Comparison of ENCODE assay signal across 14 cellular contexts in genomic region chr19:2070986-2071673, GRCh38. TPM values are rescaled to one million over a fixed set of nuclear protein-coding genes. Genes with fewer than 3 reads are reported as not detected.
DNase-seq lines count a peak whose midpoint lies in the region; ATAC-seq and TF ChIP-seq lines count a peak whose summit lies in the region.
"Had no signal": no experiment of that assay in that cellular context is flagged by ENCODE, and none has a peak within 500 bp of the region (broad histone marks: within the 10 kb centered on the region; RNA-seq: fewer than 3 reads in every experiment).

No MANE protein-coding gene starts in this region.

- H3K27me3 ChIP-seq in CD4-positive, alpha-beta T cell (ENCODE audit: control insufficient read depth, insufficient read depth, low read length), result no peaks in the 10 kb centered on the region
- no peaks in the 10 kb centered on the region for H3K27me3 ChIP-seq in HCT116 (ENCODE audit: insufficient read depth, low read length)
- H3K27me3 ChIP-seq: tibial nerve had no signal

- no peak overlapping the region for H3K4me3 ChIP-seq in HCT116 (replicated peaks in 1 of 2; ENCODE audit: low read depth in 1 of 2, low read length in 2 of 2)
- H3K4me3 ChIP-seq: psoas muscle, tibial nerve had no signal

- H3K4me1 Mint-ChIP-seq in CD4-positive, alpha-beta T cell (ENCODE audit: low read depth), result peaks cover 16% of the 10 kb centered on the region
- peaks cover 13% of the 10 kb centered on the region for H3K4me1 Mint-ChIP-seq in activated naive CD8-positive, alpha-beta T cell treated with anti-CD3 and anti-CD28 coated beads for 36 hours
- peaks cover 18 to 50% of the 10 kb centered on the region in 2 donors for H3K4me1 Mint-ChIP-seq in natural killer cell

- H3K9me2 ChIP-seq in HCT116 (ENCODE audit: insufficient read depth), result no peaks in the 10 kb centered on the region
- H3K9me2 ChIP-seq: SK-N-SH had no signal

- peaks cover 58% of the 10 kb centered on the region for H3K36me3 Mint-ChIP-seq in CD4-positive, alpha-beta T cell (ENCODE audit: low read depth)
- H3K36me3 Mint-ChIP-seq in activated naive CD8-positive, alpha-beta T cell treated with anti-CD3 and anti-CD28 coated beads for 36 hours, result peaks cover 24% of the 10 kb centered on the region
- peaks cover 9% of the 10 kb centered on the region for H3K36me3 Mint-ChIP-seq in natural killer cell

- intact Hi-C loops in CD4-positive, alpha-beta T cell (cut with DNase I, micrococcal nuclease), result no loop called here
- intact Hi-C loops in HCT116 (cut with micrococcal nuclease), result no loop called here
- intact Hi-C loops in natural killer cell (cut with micrococcal nuclease), result no loop called here

- H3K9me3 Mint-ChIP-seq in CD4-positive, alpha-beta T cell, result no peaks in the 10 kb centered on the region
- no peaks in the 10 kb centered on the region for H3K9me3 Mint-ChIP-seq in activated naive CD8-positive, alpha-beta T cell treated with anti-CD3 and anti-CD28 coated beads for 36 hours
- H3K9me3 Mint-ChIP-seq in natural killer cell, result no peaks in the 10 kb centered on the region

- CTCF ChIA-PET in CD4-positive, alpha-beta T cell (lab: Charles Lee), result interaction anchor here (0.7 to 3.2 kb wide), 4 partner anchors 8 to 51 kb away, joined by 4 to 16 read pairs (median 10); no protein-coding TSS in a partner anchor
- CTCF ChIA-PET in HCT116 (lab: Charles Lee), result interaction anchor here (0.8 to 1.5 kb wide), 2 partner anchors 18 to 21 kb away, joined by 8 to 9 read pairs; no protein-coding TSS in a partner anchor

- H3K9ac ChIP-seq in HCT116 (ENCODE audit: low read length), result no peak overlapping the region
- H3K9ac ChIP-seq: SK-N-SH had no signal

- no peak overlapping the region for H2AFZ ChIP-seq in HCT116 (ENCODE audit: low read depth, low read length, poor library complexity, severe bottlenecking)

- TF ChIP-seq POLR2A in HCT116 (IDR thresholded peaks at IDR 0.05; ENCODE audit: borderline replicate concordance, extremely low read depth, insufficient read depth, insufficient read length), result no peak

- RAD21 ChIA-PET in HCT116 (lab: Charles Lee; ENCODE audit: low non-redundant PET in 1 of 2, low total read pairs in 2 of 2, uncharacterized antibody in 2 of 2, unreplicated experiment in 2 of 2), result no interaction called here

- no peaks in the 10 kb centered on the region for H3K9me3 ChIP-seq in CD4-positive, alpha-beta T cell (ENCODE audit: control insufficient read depth, low read length)
- no peaks in the 10 kb centered on the region for H3K9me3 ChIP-seq in HCT116 (ENCODE audit: control insufficient read depth in 1 of 2, insufficient read depth in 1 of 2, low read depth in 1 of 2, low read length in 2 of 2)
- H3K9me3 ChIP-seq: psoas muscle, SK-N-SH, tibial nerve had no signal

- POLR2A ChIA-PET in CD4-positive, alpha-beta T cell (lab: Charles Lee), result interaction anchor here (1.5 kb wide), 1 partner anchor 12 kb away, joined by 13 read pairs; no protein-coding TSS in a partner anchor
- POLR2A ChIA-PET in HCT116 (lab: Charles Lee), result no interaction called here

- DNase-seq in CD4-positive, alpha-beta T cell, result no peak
- DNase-seq in HCT116 (ENCODE audit: low read depth, low spot score), result no peak
- DNase-seq in activated naive CD8-positive, alpha-beta T cell treated with anti-CD3 and anti-CD28 coated beads for 36 hours, result no peak
- DNase-seq in natural killer cell, result no peak
- DNase-seq in HT-29 (ENCODE audit: low spot score), result no peak
- DNase-seq in NCI-H510A treated with DMSO at 0.1 percent for 48 hours (lab: John Stamatoyannopoulos, UW), result no peak
- DNase-seq in NCI-H1417 treated with DMSO at 0.1 percent for 48 hours (lab: John Stamatoyannopoulos, UW), result no peak
- no peak for DNase-seq in CD1c-positive myeloid dendritic cell (ENCODE audit: extremely low spot score)
- DNase-seq: NCI-H1092 treated with DMSO at 0.1 percent for 48 hours, NCI-H2227 treated with DMSO at 0.1 percent for 48 hours, SK-N-SH had no signal

- H3K36me3 ChIP-seq in HCT116 (ENCODE audit: control insufficient read depth in 1 of 2, insufficient read depth in 2 of 2, low read length in 2 of 2), result no peaks in the 10 kb centered on the region; a peak in 2 of 4 replicates

- H3K27me3 Mint-ChIP-seq in CD4-positive, alpha-beta T cell, result no peaks in the 10 kb centered on the region
- H3K27me3 Mint-ChIP-seq in activated naive CD8-positive, alpha-beta T cell treated with anti-CD3 and anti-CD28 coated beads for 36 hours, result no peaks in the 10 kb centered on the region
- no peaks in the 10 kb centered on the region for H3K27me3 Mint-ChIP-seq in natural killer cell (ENCODE audit: low read depth in 2 of 2)

- no peaks in the 10 kb centered on the region for H3K79me2 ChIP-seq in HCT116 (ENCODE audit: insufficient read depth, low read length)

- no peak overlapping the region for H3K4me2 ChIP-seq in HCT116 (ENCODE audit: low read length)
- H3K4me2 ChIP-seq: SK-N-SH had no signal

- peak overlapping the region; percentile 47 for H3K27ac Mint-ChIP-seq in CD4-positive, alpha-beta T cell
- H3K27ac Mint-ChIP-seq in activated naive CD8-positive, alpha-beta T cell treated with anti-CD3 and anti-CD28 coated beads for 36 hours, result peak overlapping the region; percentile 79
- H3K27ac Mint-ChIP-seq in natural killer cell, result peak overlapping the region; percentile 82

- H3K4me1 ChIP-seq in HCT116 (ENCODE audit: control insufficient read depth in 1 of 2, insufficient read depth in 2 of 2, low read length in 2 of 2), result peaks cover 7 to 12% of the 10 kb centered on the region in 2 experiments

- no peak for ATAC-seq in CD4-positive, alpha-beta T cell (ENCODE audit: poor library complexity)
- ATAC-seq in HCT116 (no peak), natural killer cell (no peak)
- ATAC-seq: psoas muscle had no signal

- H4K20me1 ChIP-seq in HCT116 (ENCODE audit: insufficient read depth), result no peaks in the 10 kb centered on the region

- TF ChIP-seq RAD21 in HCT116 (IDR thresholded peaks at IDR 0.05; ENCODE audit: low read depth), result no peak

- H3K27ac ChIP-seq in CD4-positive, alpha-beta T cell (ENCODE audit: low read depth, low read length), result no peak overlapping the region
- no peak overlapping the region for H3K27ac ChIP-seq in HCT116 (ENCODE audit: low read depth, low read length)
- H3K27ac ChIP-seq: psoas muscle, VCaP had no signal

- TF ChIP-seq CTCF in CD4-positive, alpha-beta T cell (IDR thresholded peaks at IDR 0.05), result no peak
- TF ChIP-seq CTCF in HCT116 (IDR thresholded peaks at IDR 0.05 in 2 of 3, conservative IDR thresholded peaks at IDR 0.05 in 1 of 3; ENCODE audit: borderline replicate concordance in 1 of 3, insufficient read depth in 1 of 3, low read depth in 2 of 3, low read length in 2 of 3) (no peak), natural killer cell (IDR thresholded peaks at IDR 0.05) (no peak)

- no peak overlapping the region for H3K4me3 Mint-ChIP-seq in CD4-positive, alpha-beta T cell
- no peak overlapping the region for H3K4me3 Mint-ChIP-seq in activated naive CD8-positive, alpha-beta T cell treated with anti-CD3 and anti-CD28 coated beads for 36 hours
- H3K4me3 Mint-ChIP-seq in natural killer cell, result peak overlapping the region; percentile 59

- BruUV-seq in HCT116 (replicated peaks; lab: Mats Ljungman, UMichigan), result TSS peak; percentile 69

TF ChIP-seq in HCT116, 20 proteins besides CTCF, POLR2A, EP300 and RAD21:
- TF ChIP-seq, protein P1, sequence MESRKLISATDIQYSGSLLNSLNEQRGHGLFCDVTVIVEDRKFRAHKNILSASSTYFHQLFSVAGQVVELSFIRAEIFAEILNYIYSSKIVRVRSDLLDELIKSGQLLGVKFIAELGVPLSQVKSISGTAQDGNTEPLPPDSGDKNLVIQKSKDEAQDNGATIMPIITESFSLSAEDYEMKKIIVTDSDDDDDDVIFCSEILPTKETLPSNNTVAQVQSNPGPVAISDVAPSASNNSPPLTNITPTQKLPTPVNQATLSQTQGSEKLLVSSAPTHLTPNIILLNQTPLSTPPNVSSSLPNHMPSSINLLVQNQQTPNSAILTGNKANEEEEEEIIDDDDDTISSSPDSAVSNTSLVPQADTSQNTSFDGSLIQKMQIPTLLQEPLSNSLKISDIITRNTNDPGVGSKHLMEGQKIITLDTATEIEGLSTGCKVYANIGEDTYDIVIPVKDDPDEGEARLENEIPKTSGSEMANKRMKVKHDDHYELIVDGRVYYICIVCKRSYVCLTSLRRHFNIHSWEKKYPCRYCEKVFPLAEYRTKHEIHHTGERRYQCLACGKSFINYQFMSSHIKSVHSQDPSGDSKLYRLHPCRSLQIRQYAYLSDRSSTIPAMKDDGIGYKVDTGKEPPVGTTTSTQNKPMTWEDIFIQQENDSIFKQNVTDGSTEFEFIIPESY (IDR thresholded peaks at IDR 0.05; ENCODE audit: extremely low read depth, insufficient replicate concordance, low read length), result no peak
TF ChIP-seq in HCT116: peak in this region for 0.

RNA-seq across cellular contexts. Expression of gene MKNK2, which starts 20.1 kb away (rescaled TPM):
- 100 to 1,000 TPM; 325 to 347 TPM for total RNA-seq in CD4-positive, alpha-beta T cell
- total RNA-seq in HCT116 (2021; ENCODE audit: unreplicated experiment) (271 TPM), natural killer cell (100 to 1,000 TPM; 259 to 389 (median 322) TPM)
- polyA plus RNA-seq in HCT116 (2012), result 225 and 297 TPM in 2 replicates
- total RNA-seq in activated naive CD8-positive, alpha-beta T cell treated with anti-CD3 and anti-CD28 coated beads for 36 hours, result 100 to 1,000 TPM; 230 to 232 TPM
- 212 and 223 TPM in 2 replicates for total RNA-seq in HT-29 (2014; rRNA removed; shearing (Covaris generic))

RNA-seq across cellular contexts. Expression of gene MOB3A, which starts 25.0 kb away (rescaled TPM):
- 10 to 100 TPM; 96.4 to 97.3 TPM for total RNA-seq in CD4-positive, alpha-beta T cell
- total RNA-seq in HCT116 (2021; ENCODE audit: unreplicated experiment) (32.1 TPM), natural killer cell (100 to 1,000 TPM; 239 to 314 (median 246) TPM)
- 39.3 and 39.8 TPM in 2 replicates for polyA plus RNA-seq in HCT116 (2012)
- total RNA-seq in activated naive CD8-positive, alpha-beta T cell treated with anti-CD3 and anti-CD28 coated beads for 36 hours, result 100 to 1,000 TPM; 147 to 153 TPM
- 7.7 and 9.2 TPM in 2 replicates for total RNA-seq in HT-29 (2014; rRNA removed; shearing (Covaris generic))

RNA-seq across cellular contexts. Expression of gene IZUMO4, which starts 25.6 kb away (rescaled TPM):
- 10 to 100 TPM; 17.4 to 17.9 TPM for total RNA-seq in CD4-positive, alpha-beta T cell
- total RNA-seq in HCT116 (2021; ENCODE audit: unreplicated experiment) (6.1 TPM), natural killer cell (1 to 10 TPM; 3.3 to 7.6 (median 7.1) TPM)
- polyA plus RNA-seq in HCT116 (2012), result 6.7 and 12.8 TPM in 2 replicates
- 10 to 100 TPM; 12.4 to 12.6 TPM for total RNA-seq in activated naive CD8-positive, alpha-beta T cell treated with anti-CD3 and anti-CD28 coated beads for 36 hours
- total RNA-seq in HT-29 (2014; rRNA removed; shearing (Covaris generic)), result 2.7 and 5.3 TPM in 2 replicates

RNA-seq across cellular contexts. Expression of gene BTBD2, which starts 55.6 kb away (rescaled TPM):
- total RNA-seq in CD4-positive, alpha-beta T cell, result 10 to 100 TPM; 44.4 to 44.9 TPM
- total RNA-seq in HCT116 (2021; ENCODE audit: unreplicated experiment), result 112 TPM
- 136 and 158 TPM in 2 replicates for polyA plus RNA-seq in HCT116 (2012)
- total RNA-seq in activated naive CD8-positive, alpha-beta T cell treated with anti-CD3 and anti-CD28 coated beads for 36 hours, result 10 to 100 TPM; 22.1 to 26.2 TPM
- total RNA-seq in natural killer cell, result 10 to 100 TPM; 47.6 to 57.0 (median 53.4) TPM
- 43.3 and 56.4 TPM in 2 replicates for total RNA-seq in HT-29 (2014; rRNA removed; shearing (Covaris generic))
